Comparison of ENCODE assay signal across 26 cellular contexts in the genomic region with DNA sequence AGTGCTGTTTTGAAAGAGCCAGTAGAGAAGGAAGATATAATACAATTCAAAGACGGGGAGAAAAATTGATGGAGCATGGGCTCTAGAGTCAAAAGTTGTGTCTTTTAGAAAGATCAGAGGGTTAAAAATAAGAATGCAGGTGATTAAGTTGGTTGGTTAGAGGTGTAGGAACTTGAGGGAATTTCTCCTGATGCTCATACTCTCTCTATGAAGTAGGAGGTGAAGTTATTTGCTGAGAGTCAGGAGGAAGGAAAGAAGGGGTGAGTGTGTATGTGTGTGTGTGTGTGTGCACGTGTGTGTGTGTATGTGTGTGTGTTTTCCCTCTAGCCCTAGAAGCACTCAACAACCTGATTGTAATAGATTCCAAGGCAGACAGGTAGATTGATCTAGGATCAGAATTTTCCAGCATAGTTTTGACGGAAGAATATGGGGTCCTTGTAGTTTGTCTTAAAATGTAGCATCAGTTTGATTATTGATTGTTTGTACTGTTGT.
A peak's percentile ranks its signal among the peaks of the same experiment; 100 is the strongest.
DNase-seq lines count a peak whose midpoint lies in the region; ATAC-seq and TF ChIP-seq lines count a peak whose summit lies in the region.
"Had no signal": no experiment of that assay in that cellular context is flagged by ENCODE, and none has a peak within 500 bp of the region (broad histone marks: within the 10 kb centered on the region; RNA-seq: fewer than 3 reads in every experiment).

No MANE protein-coding gene starts in this region.

- no peaks in the 10 kb centered on the region for H3K4me1 Mint-ChIP-seq in activated naive CD4-positive, alpha-beta T cell treated with anti-CD3 and anti-CD28 coated beads, Interleukin-2, amount 10 ng/mL, durations not matched to agents 7 days and 5 days
- no peaks in the 10 kb centered on the region for H3K4me1 Mint-ChIP-seq in natural killer cell
- peaks cover 4% of the 10 kb centered on the region for H3K4me1 Mint-ChIP-seq in activated naive CD8-positive, alpha-beta T cell treated with anti-CD3 and anti-CD28 coated beads, Interleukin-2, amount 50 U/mL, for 24 hours
- H3K4me1 Mint-ChIP-seq: B cell had no signal

- no peak overlapping the region for H3K27ac Mint-ChIP-seq in activated naive CD4-positive, alpha-beta T cell treated with anti-CD3 and anti-CD28 coated beads, Interleukin-2, amount 50 U/mL, for 72 hours
- no peak overlapping the region for H3K27ac Mint-ChIP-seq in activated naive CD4-positive, alpha-beta T cell treated with anti-CD3 and anti-CD28 coated beads, Interleukin-2, amount 10 ng/mL, durations not matched to agents 7 days and 5 days
- H3K27ac Mint-ChIP-seq in natural killer cell, result no peak overlapping the region
- H3K27ac Mint-ChIP-seq in activated naive CD8-positive, alpha-beta T cell treated with anti-CD3 and anti-CD28 coated beads, Interleukin-2, amount 50 U/mL, for 24 hours, result no peak overlapping the region
- H3K27ac Mint-ChIP-seq: activated naive CD4-positive, alpha-beta T cell treated with anti-CD3 and anti-CD28 coated beads for 36 hours; activated T-cell treated with anti-CD3 and anti-CD28 coated beads, Interleukin-2, amount 50 U/mL, for 72 hours; B cell; dendritic cell treated with granulocyte-macrophage colony-stimulating factor and Interleukin-4, amounts not matched to agents 40 ng/mL and 50 ng/mL, for 4 days; GM23338; nephron had no signal

- H3K36me3 ChIP-seq in mucosa of rectum (ENCODE audit: control insufficient read depth in 2 of 2, insufficient read depth in 2 of 2, low read length in 2 of 2), result no peaks in the 10 kb centered on the region
- H3K36me3 ChIP-seq in uterus, result no peaks in the 10 kb centered on the region
- H3K36me3 ChIP-seq: upper lobe of right lung had no signal

- no peak for TF ChIP-seq POLR2A in uterus (IDR thresholded peaks at IDR 0.05)

- no peak overlapping the region for H3K9ac ChIP-seq in mucosa of rectum (ENCODE audit: low read depth in 1 of 2, low read length in 2 of 2)
- H3K9ac ChIP-seq: parathyroid adenoma had no signal

- no peaks in the 10 kb centered on the region for H3K9me3 Mint-ChIP-seq in activated naive CD4-positive, alpha-beta T cell treated with anti-CD3 and anti-CD28 coated beads, Interleukin-2, amount 50 U/mL, for 72 hours
- H3K9me3 Mint-ChIP-seq in activated naive CD4-positive, alpha-beta T cell treated with anti-CD3 and anti-CD28 coated beads, Interleukin-2, amount 10 ng/mL, durations not matched to agents 7 days and 5 days, result no peaks in the 10 kb centered on the region
- H3K9me3 Mint-ChIP-seq in natural killer cell, result no peaks in the 10 kb centered on the region
- no peaks in the 10 kb centered on the region for H3K9me3 Mint-ChIP-seq in activated naive CD8-positive, alpha-beta T cell treated with anti-CD3 and anti-CD28 coated beads, Interleukin-2, amount 50 U/mL, for 24 hours
- H3K9me3 Mint-ChIP-seq: activated naive CD4-positive, alpha-beta T cell treated with anti-CD3 and anti-CD28 coated beads for 36 hours; activated T-cell treated with anti-CD3 and anti-CD28 coated beads, Interleukin-2, amount 50 U/mL, for 72 hours; dendritic cell treated with granulocyte-macrophage colony-stimulating factor and Interleukin-4, amounts not matched to agents 40 ng/mL and 50 ng/mL, for 4 days; GM23338; nephron had no signal

- CTCF ChIA-PET in activated naive CD4-positive, alpha-beta T cell treated with anti-CD3 and anti-CD28 coated beads, Interleukin-2, amount 10 ng/mL, durations not matched to agents 7 days and 5 days (lab: Charles Lee), result interaction anchor here (1.7 kb wide), 1 partner anchor 76 kb away, joined by 3 read pairs; no protein-coding TSS in a partner anchor

- intact Hi-C loops in uterus (cut with DNase I; ENCODE audit: low total_unique reads) (no loop called here), natural killer cell (cut with micrococcal nuclease) (no loop called here)

- H3K9me3 ChIP-seq in mucosa of rectum (ENCODE audit: control insufficient read depth in 2 of 2, low read length in 2 of 2) (no peaks in the 10 kb centered on the region), uterus (no peaks in the 10 kb centered on the region)
- H3K9me3 ChIP-seq: SJCRH30, upper lobe of right lung had no signal

- H3K4me3 Mint-ChIP-seq in activated naive CD4-positive, alpha-beta T cell treated with anti-CD3 and anti-CD28 coated beads, Interleukin-2, amount 10 ng/mL, durations not matched to agents 7 days and 5 days, result no peak overlapping the region
- H3K4me3 Mint-ChIP-seq in natural killer cell, result no peak overlapping the region
- H3K4me3 Mint-ChIP-seq in activated naive CD8-positive, alpha-beta T cell treated with anti-CD3 and anti-CD28 coated beads, Interleukin-2, amount 50 U/mL, for 24 hours, result no peak overlapping the region
- H3K4me3 Mint-ChIP-seq: activated naive CD4-positive, alpha-beta T cell treated with anti-CD3 and anti-CD28 coated beads for 36 hours; activated T-cell treated with anti-CD3 and anti-CD28 coated beads, Interleukin-2, amount 50 U/mL, for 72 hours; B cell; dendritic cell treated with granulocyte-macrophage colony-stimulating factor and Interleukin-4, amounts not matched to agents 40 ng/mL and 50 ng/mL, for 4 days; GM23338; nephron had no signal

- TF ChIP-seq CTCF in epithelial cell of esophagus (IDR thresholded peaks at IDR 0.05; ENCODE audit: insufficient read depth, low read depth, low read length, missing control alignments), result no peak
- no peak for TF ChIP-seq CTCF in uterus (IDR thresholded peaks at IDR 0.05)
- TF ChIP-seq CTCF in natural killer cell (IDR thresholded peaks at IDR 0.05), result no peak

- ATAC-seq in activated naive CD4-positive, alpha-beta T cell treated with anti-CD3 and anti-CD28 coated beads, Interleukin-2, amount 50 U/mL, for 72 hours, result peak; percentile 14 to 35
- ATAC-seq in natural killer cell (no peak), HG03280 (IDR thresholded peaks at IDR 0.05; ENCODE audit: unreplicated experiment) (no peak)
- ATAC-seq in activated naive CD8-positive, alpha-beta T cell treated with anti-CD3 and anti-CD28 coated beads, Interleukin-2, amount 50 U/mL, for 24 hours, result no peak
- ATAC-seq: GM23338, sciatic nerve had no signal

- no peaks in the 10 kb centered on the region for H3K36me3 Mint-ChIP-seq in activated naive CD4-positive, alpha-beta T cell treated with anti-CD3 and anti-CD28 coated beads, Interleukin-2, amount 50 U/mL, for 72 hours
- no peaks in the 10 kb centered on the region for H3K36me3 Mint-ChIP-seq in activated naive CD4-positive, alpha-beta T cell treated with anti-CD3 and anti-CD28 coated beads, Interleukin-2, amount 10 ng/mL, durations not matched to agents 7 days and 5 days
- no peaks in the 10 kb centered on the region for H3K36me3 Mint-ChIP-seq in natural killer cell
- H3K36me3 Mint-ChIP-seq in activated naive CD8-positive, alpha-beta T cell treated with anti-CD3 and anti-CD28 coated beads, Interleukin-2, amount 50 U/mL, for 24 hours (ENCODE audit: low read depth), result no peaks in the 10 kb centered on the region

- no peak overlapping the region for H3K4me3 ChIP-seq in epithelial cell of esophagus (ENCODE audit: low read length)
- no peak overlapping the region for H3K4me3 ChIP-seq in mucosa of rectum (ENCODE audit: low read length in 2 of 2)
- no peak overlapping the region for H3K4me3 ChIP-seq in uterus
- H3K4me3 ChIP-seq: GM23338, SJCRH30, upper lobe of right lung had no signal

- no peaks in the 10 kb centered on the region for H3K27me3 Mint-ChIP-seq in activated naive CD4-positive, alpha-beta T cell treated with anti-CD3 and anti-CD28 coated beads, Interleukin-2, amount 10 ng/mL, durations not matched to agents 7 days and 5 days
- no peaks in the 10 kb centered on the region for H3K27me3 Mint-ChIP-seq in natural killer cell (ENCODE audit: low read depth in 2 of 2)
- peaks cover 6% of the 10 kb centered on the region for H3K27me3 Mint-ChIP-seq in activated naive CD8-positive, alpha-beta T cell treated with anti-CD3 and anti-CD28 coated beads, Interleukin-2, amount 50 U/mL, for 24 hours

- H3K27ac ChIP-seq in mucosa of rectum (ENCODE audit: low read depth in 2 of 2, low read length in 2 of 2) (peak overlapping the region; percentile 34 to 86), uterus (peak overlapping the region; percentile 29 to 32)
- H3K27ac ChIP-seq: parathyroid adenoma, SJCRH30, upper lobe of right lung had no signal

- no peak for DNase-seq in activated naive CD4-positive, alpha-beta T cell treated with anti-CD3 and anti-CD28 coated beads, Interleukin-2, amount 50 U/mL, for 72 hours (ENCODE audit: low spot score in 2 of 2)
- DNase-seq in activated naive CD4-positive, alpha-beta T cell treated with anti-CD3 and anti-CD28 coated beads, Interleukin-2, amount 10 ng/mL, durations not matched to agents 7 days and 5 days, result no peak
- DNase-seq in epithelial cell of esophagus (ENCODE audit: low read depth) (peak; percentile 41), uterus (no peak), natural killer cell (no peak)
- no peak for DNase-seq in activated naive CD8-positive, alpha-beta T cell treated with anti-CD3 and anti-CD28 coated beads, Interleukin-2, amount 50 U/mL, for 24 hours
- DNase-seq: activated naive CD4-positive, alpha-beta T cell treated with anti-CD3 and anti-CD28 coated beads for 36 hours; activated T-cell treated with anti-CD3 and anti-CD28 coated beads, Interleukin-2, amount 50 U/mL, for 72 hours; anterior cingulate cortex; caudate nucleus; head of caudate nucleus; midbrain; NCI-H1694; NCI-H2171; NCI-H524; NK-92 treated with Interleukin-12 subunit alpha and Interleukin-12 subunit beta, amount 100 ng/mL, for 24 hours; SJCRH30; upper lobe of right lung had no signal

- H3K4me1 ChIP-seq in mucosa of rectum (ENCODE audit: control insufficient read depth in 2 of 2, insufficient read depth in 2 of 2, low read length in 2 of 2), result peaks cover 25 to 42% of the 10 kb centered on the region in 2 donors
- peaks cover 0 to 4% of the 10 kb centered on the region in 2 donors for H3K4me1 ChIP-seq in uterus

- H3K27me3 ChIP-seq in mucosa of rectum (ENCODE audit: control insufficient read depth in 2 of 2, insufficient read depth in 2 of 2, low read length in 2 of 2) (no peaks in the 10 kb centered on the region), uterus (no peaks in the 10 kb centered on the region)
- H3K27me3 ChIP-seq: SJCRH30, upper lobe of right lung had no signal

Comparison
In these comparisons a context has a peak if more than half of its experiments do, and no peak if none do; other contexts are left out.
1. ATAC-seq: peak in activated naive CD4-positive, alpha-beta T cell treated with anti-CD3 and anti-CD28 coated beads, Interleukin-2, amount 50 U/mL, for 72 hours (2 of 2); none in natural killer cell (0 of 3), HG03280 (single experiment) and activated naive CD8-positive, alpha-beta T cell treated with anti-CD3 and anti-CD28 coated beads, Interleukin-2, amount 50 U/mL, for 24 hours (single experiment).